ENCODE assay signal across 23 cellular contexts in the genomic region with DNA sequence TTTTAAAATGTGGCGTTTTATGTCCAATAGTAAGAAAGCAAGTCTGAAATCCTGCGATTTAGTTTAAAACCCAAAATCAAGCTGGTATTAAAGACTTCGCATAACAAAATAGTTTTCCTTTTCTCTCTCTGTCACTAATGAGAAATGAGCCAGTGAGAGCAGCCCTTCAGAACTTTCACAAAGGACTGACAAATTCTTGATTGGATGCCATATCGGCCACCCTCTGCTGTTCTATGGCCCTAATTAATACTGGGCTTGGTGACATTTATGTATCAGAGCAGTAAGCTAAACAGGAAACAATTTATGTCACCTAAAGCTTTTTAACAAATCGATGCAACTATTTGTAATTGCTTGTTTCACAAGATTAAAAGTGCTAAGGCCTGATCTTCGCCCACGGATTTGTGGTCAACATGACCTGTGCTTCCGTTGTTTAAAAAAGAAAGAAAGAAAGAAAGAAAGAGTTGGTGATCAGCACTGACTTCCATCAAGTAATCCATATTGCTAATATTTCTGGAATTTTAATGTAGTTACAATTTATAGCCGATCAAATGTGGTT.
"Had no signal": no experiment of that assay in that cellular context is flagged by ENCODE, and none has a peak within 500 bp of the region (broad histone marks: within the 10 kb centered on the region; RNA-seq: fewer than 3 reads in every experiment).

No MANE protein-coding gene starts in this region.

- H3K9me3 Mint-ChIP-seq: activated B cell treated with CpG ODN at 0.5 μM for 24 hours; activated CD4-positive, alpha-beta memory T cell treated with anti-CD3 and anti-CD28 coated beads for 36 hours; activated naive CD8-positive, alpha-beta T cell treated with anti-CD3 and anti-CD28 coated beads, Interleukin-2, amount 10 ng/mL, durations not matched to agents 7 days and 5 days; activated T-helper 2 cell treated with anti-CD3 and anti-CD28 coated beads, Interferon-gamma antibody, Interleukin-2, Interleukin-4, amounts not matched to agents 10 μg/mL and 5 μg/mL and 100 μg/mL, durations not matched to agents 14 hours and 24 hours and 36 hours; memory B cell; nephron progenitor cell; stimulated activated naive B cell treated with anti-CD40 and anti-IgM and Interleukin-4, amounts not matched to agents 10 μg/mL and 1 μg/mL and 100 μg/mL, for 72 hours had no signal

- DNase-seq: activated B cell treated with CpG ODN at 0.5 μM for 24 hours; activated CD4-positive, alpha-beta memory T cell treated with anti-CD3 and anti-CD28 coated beads for 36 hours; activated CD4-positive, alpha-beta T cell treated with anti-CD3 and anti-CD28 coated beads for 36 hours; activated CD8-positive, alpha-beta memory T cell treated with anti-CD3 and anti-CD28 coated beads, Interleukin-2, amount 10 ng/mL, durations not matched to agents 7 days and 5 days; activated naive CD4-positive, alpha-beta T cell treated with Interleukin-2 at 50 U/mL for 16 hours; activated naive CD8-positive, alpha-beta T cell treated with anti-CD3 and anti-CD28 coated beads, Interleukin-2, amount 10 ng/mL, durations not matched to agents 7 days and 5 days; amniotic stem cell; cerebellar nuclear complex; cortex of kidney; heart right ventricle; left colon; nephron progenitor cell; stimulated activated CD4-positive, alpha-beta T cell treated with anti-CD3 and anti-CD28 coated beads, Interleukin-2, amount 100 ng/mL, for 48 hours; stimulated activated CD8-positive, alpha-beta memory T cell treated with anti-CD3 and anti-CD28 coated beads, Interleukin-4, amount 100 ng/mL, for 48 hours; stimulated activated naive B cell treated with anti-CD40 and anti-IgM and Interleukin-4, amounts not matched to agents 10 μg/mL and 1 μg/mL and 100 μg/mL, for 72 hours; T-helper 9 cell; testis; trophoblast cell had no signal

- ATAC-seq: activated CD4-positive, alpha-beta T cell treated with anti-CD3 and anti-CD28 coated beads for 36 hours; activated CD8-positive, alpha-beta memory T cell treated with anti-CD3 and anti-CD28 coated beads, Interleukin-2, amount 10 ng/mL, durations not matched to agents 7 days and 5 days; heart right ventricle; left colon; stimulated activated naive B cell treated with anti-CD40 and anti-IgM and Interleukin-4, amounts not matched to agents 10 μg/mL and 1 μg/mL and 100 μg/mL, for 72 hours had no signal

- H3K27ac Mint-ChIP-seq: activated B cell treated with CpG ODN at 0.5 μM for 24 hours; activated CD4-positive, alpha-beta memory T cell treated with anti-CD3 and anti-CD28 coated beads for 36 hours; activated CD4-positive, alpha-beta T cell treated with anti-CD3 and anti-CD28 coated beads for 36 hours; activated CD8-positive, alpha-beta memory T cell treated with anti-CD3 and anti-CD28 coated beads, Interleukin-2, amount 10 ng/mL, durations not matched to agents 7 days and 5 days; activated naive CD8-positive, alpha-beta T cell treated with anti-CD3 and anti-CD28 coated beads, Interleukin-2, amount 10 ng/mL, durations not matched to agents 7 days and 5 days; activated T-helper 2 cell treated with anti-CD3 and anti-CD28 coated beads, Interferon-gamma antibody, Interleukin-2, Interleukin-4, amounts not matched to agents 10 μg/mL and 5 μg/mL and 100 μg/mL, durations not matched to agents 14 hours and 24 hours and 36 hours; memory B cell; nephron progenitor cell had no signal

- H3K36me3 ChIP-seq: vagina had no signal

- H3K9ac ChIP-seq: parathyroid adenoma had no signal

- H3K27ac ChIP-seq: heart right ventricle, parathyroid adenoma, testis, vagina had no signal

- H3K4me1 Mint-ChIP-seq: activated B cell treated with CpG ODN at 0.5 μM for 24 hours, memory B cell had no signal

- FAIRE-seq: keratinocyte had no signal

- H3K27me3 ChIP-seq: heart right ventricle, testis, vagina had no signal

- H3K4me1 ChIP-seq: parathyroid adenoma had no signal

- H3K36me3 Mint-ChIP-seq: activated CD8-positive, alpha-beta memory T cell treated with anti-CD3 and anti-CD28 coated beads, Interleukin-2, amount 10 ng/mL, durations not matched to agents 7 days and 5 days; memory B cell had no signal

- H2AFZ ChIP-seq: parathyroid adenoma had no signal

- H3K79me2 ChIP-seq: parathyroid adenoma had no signal

- H3K4me3 Mint-ChIP-seq: activated B cell treated with CpG ODN at 0.5 μM for 24 hours; activated CD4-positive, alpha-beta memory T cell treated with anti-CD3 and anti-CD28 coated beads for 36 hours; activated CD4-positive, alpha-beta T cell treated with anti-CD3 and anti-CD28 coated beads for 36 hours; activated CD8-positive, alpha-beta memory T cell treated with anti-CD3 and anti-CD28 coated beads, Interleukin-2, amount 10 ng/mL, durations not matched to agents 7 days and 5 days; activated naive CD8-positive, alpha-beta T cell treated with anti-CD3 and anti-CD28 coated beads, Interleukin-2, amount 10 ng/mL, durations not matched to agents 7 days and 5 days; memory B cell; nephron progenitor cell; stimulated activated naive B cell treated with anti-CD40 and anti-IgM and Interleukin-4, amounts not matched to agents 10 μg/mL and 1 μg/mL and 100 μg/mL, for 72 hours had no signal

- H3K4me3 ChIP-seq: heart right ventricle, testis, vagina had no signal

- H3K27me3 Mint-ChIP-seq: activated B cell treated with CpG ODN at 0.5 μM for 24 hours; activated CD4-positive, alpha-beta memory T cell treated with anti-CD3 and anti-CD28 coated beads for 36 hours; activated CD4-positive, alpha-beta T cell treated with anti-CD3 and anti-CD28 coated beads for 36 hours; activated naive CD8-positive, alpha-beta T cell treated with anti-CD3 and anti-CD28 coated beads, Interleukin-2, amount 10 ng/mL, durations not matched to agents 7 days and 5 days; memory B cell had no signal

- H3K9me3 ChIP-seq: heart right ventricle, testis, vagina had no signal
